Comparison of ENCODE assay signal across 8 cellular contexts in the genomic region with DNA sequence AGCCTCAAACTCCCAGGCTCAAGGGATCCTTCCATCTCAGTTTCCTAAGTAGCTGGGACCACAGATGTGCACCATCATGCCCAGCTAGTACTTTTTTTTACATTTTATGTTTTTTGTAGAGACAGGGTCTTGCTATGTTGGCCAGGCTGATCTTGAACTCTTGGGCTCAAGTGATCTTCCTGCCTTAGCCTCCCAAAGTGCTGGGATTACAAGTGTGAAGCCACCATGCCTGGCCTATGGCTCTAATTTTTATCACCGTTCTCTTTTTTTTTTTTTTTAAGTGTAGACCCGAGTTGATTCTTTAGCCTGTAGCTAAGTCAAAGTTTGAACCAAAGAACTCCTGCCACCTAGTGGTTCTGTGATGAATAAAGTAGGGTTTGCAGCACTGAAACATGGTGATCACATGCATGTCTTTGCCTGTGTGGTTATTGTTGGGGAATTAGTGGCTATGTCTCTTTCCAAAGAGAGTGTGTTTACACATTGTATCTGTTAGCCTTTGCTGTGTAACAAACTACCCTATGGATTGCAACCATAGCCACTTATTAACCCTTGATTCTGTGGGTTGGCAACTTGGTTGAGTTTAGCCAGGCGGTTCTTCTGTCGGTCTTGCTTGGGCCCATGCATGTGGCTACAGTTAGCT. TPM values are rescaled to one million over a fixed set of nuclear protein-coding genes. Genes with fewer than 3 reads are reported as not detected.
DNase-seq lines count a peak whose midpoint lies in the region; ATAC-seq and TF ChIP-seq lines count a peak whose summit lies in the region.

No MANE protein-coding gene starts in this region.

- H3K9me3 ChIP-seq in left ventricle myocardium inferior (replicated peaks) (peaks cover 18% of the 10 kb centered on the region), OCI-LY1 (ENCODE audit: low read length) (no peaks in the 10 kb centered on the region), neural progenitor cell (ENCODE audit: low read depth) (no peaks in the 10 kb centered on the region), thyroid gland (no peaks in the 10 kb centered on the region)

- H3K27ac Mint-ChIP-seq in effector memory CD8-positive, alpha-beta T cell = no peak overlapping the region
- no peak overlapping the region for H3K27ac Mint-ChIP-seq in neural progenitor cell

- TF ChIP-seq CTCF in left ventricle myocardium inferior (IDR thresholded peaks at IDR 0.05; ENCODE audit: borderline replicate concordance) = peak; percentile 58
- peak; percentile 49 for TF ChIP-seq CTCF in OCI-LY1 (IDR thresholded peaks at IDR 0.05; ENCODE audit: low read length)
- TF ChIP-seq CTCF in neural progenitor cell (IDR thresholded peaks at IDR 0.05) = peak; percentile 65
- TF ChIP-seq CTCF in thyroid gland (IDR thresholded peaks at IDR 0.05) = peak in 3 of 6 experiments; percentile 40 to 46 (median 44)

- H3K4me3 Mint-ChIP-seq in effector memory CD8-positive, alpha-beta T cell = no peak overlapping the region
- H3K4me3 Mint-ChIP-seq in neural progenitor cell = no peak overlapping the region

- H2AFZ ChIP-seq in OCI-LY1 (ENCODE audit: low read length) (no peak overlapping the region), neural progenitor cell (replicated peaks) (no peak overlapping the region)

- H3K9me3 Mint-ChIP-seq in effector memory CD8-positive, alpha-beta T cell = no peaks in the 10 kb centered on the region
- H3K9me3 Mint-ChIP-seq in neural progenitor cell = peaks cover 6% of the 10 kb centered on the region

- H3K4me1 ChIP-seq in left ventricle myocardium inferior = no peaks in the 10 kb centered on the region
- H3K4me1 ChIP-seq in OCI-LY1 (ENCODE audit: insufficient read depth, low read length, severe bottlenecking) = no peaks in the 10 kb centered on the region
- H3K4me1 ChIP-seq in neural progenitor cell = peaks cover 5% of the 10 kb centered on the region
- no peaks in the 10 kb centered on the region for H3K4me1 ChIP-seq in thyroid gland

- no peaks in the 10 kb centered on the region for H4K20me1 ChIP-seq in OCI-LY1 (ENCODE audit: insufficient read depth, low read length)
- H4K20me1 ChIP-seq in neural progenitor cell (ENCODE audit: low read depth) = no peaks in the 10 kb centered on the region

- H3K79me2 ChIP-seq in OCI-LY1 (ENCODE audit: insufficient read depth, low read length) = no peaks in the 10 kb centered on the region
- H3K79me2 ChIP-seq in neural progenitor cell (ENCODE audit: low read depth) = no peaks in the 10 kb centered on the region

- peaks cover 37 to 47% of the 10 kb centered on the region in 2 donors for H3K27me3 Mint-ChIP-seq in effector memory CD8-positive, alpha-beta T cell
- H3K27me3 Mint-ChIP-seq in neural progenitor cell (ENCODE audit: insufficient read depth, low read depth) = peaks cover 13% of the 10 kb centered on the region

- WGBS in thyroid gland, 2 donors = 51 to 52% methylated on average over 4 of the region's 4 CpGs

- no peaks in the 10 kb centered on the region for H3K36me3 ChIP-seq in left ventricle myocardium inferior
- no peaks in the 10 kb centered on the region for H3K36me3 ChIP-seq in OCI-LY1 (ENCODE audit: insufficient read depth, low read length)
- H3K36me3 ChIP-seq in neural progenitor cell = no peaks in the 10 kb centered on the region
- no peaks in the 10 kb centered on the region for H3K36me3 ChIP-seq in thyroid gland

- no peak overlapping the region for H3K4me3 ChIP-seq in left ventricle myocardium inferior
- H3K4me3 ChIP-seq in OCI-LY1 (ENCODE audit: low read depth, low read length, poor library complexity, severe bottlenecking) = no peak overlapping the region
- no peak overlapping the region for H3K4me3 ChIP-seq in neural progenitor cell
- no peak overlapping the region for H3K4me3 ChIP-seq in thyroid gland (replicated peaks in 1 of 3)

- ATAC-seq in Right ventricle myocardium superior (ENCODE audit: poor library complexity) = no peak
- peak; percentile 65 for ATAC-seq in effector memory CD8-positive, alpha-beta T cell (replicated peaks)

- H3K9ac ChIP-seq in OCI-LY1 (ENCODE audit: low read length) (no peak overlapping the region), neural progenitor cell (no peak overlapping the region)

- H3K4me2 ChIP-seq in OCI-LY1 (ENCODE audit: low read length) (no peak overlapping the region), neural progenitor cell (no peak overlapping the region)

- no peak overlapping the region for H3K27ac ChIP-seq in left ventricle myocardium inferior (replicated peaks)
- no peak overlapping the region for H3K27ac ChIP-seq in OCI-LY1 (ENCODE audit: low read depth, low read length, poor library complexity, severe bottlenecking)
- H3K27ac ChIP-seq in neural progenitor cell = no peak overlapping the region
- H3K27ac ChIP-seq in thyroid gland = no peak overlapping the region

- TF ChIP-seq POLR2A in thyroid gland (IDR thresholded peaks at IDR 0.05) = no peak

- H3F3A ChIP-seq in OCI-LY1 (ENCODE audit: insufficient read depth, low read length) = no peaks in the 10 kb centered on the region
- peaks cover 15% of the 10 kb centered on the region for H3F3A ChIP-seq in neural progenitor cell (ENCODE audit: low read depth)

- peaks cover 3 to 9% of the 10 kb centered on the region in 2 donors for H3K4me1 Mint-ChIP-seq in effector memory CD8-positive, alpha-beta T cell (ENCODE audit: low read depth in 2 of 2)
- H3K4me1 Mint-ChIP-seq in neural progenitor cell = peaks cover 5% of the 10 kb centered on the region

- no peaks in the 10 kb centered on the region for H3K9me2 ChIP-seq in OCI-LY1 (ENCODE audit: low read depth, low read length)

- no peak for DNase-seq in left ventricle myocardium inferior
- DNase-seq in Right ventricle myocardium superior = no peak
- DNase-seq in effector memory CD8-positive, alpha-beta T cell = peak; percentile 33 to 40 (median 40)
- DNase-seq in neural progenitor cell (ENCODE audit: low spot score) = peak; percentile 51
- DNase-seq in HK-2 (ENCODE audit: unreplicated experiment) = no peak
- no peak for DNase-seq in thyroid gland
- DNase-seq in DMS114 treated with DMSO at 0.1 percent for 48 hours (lab: John Stamatoyannopoulos, UW; ENCODE audit: unreplicated experiment) = no peak

- H3K36me3 Mint-ChIP-seq in effector memory CD8-positive, alpha-beta T cell (ENCODE audit: insufficient read depth) = no peaks in the 10 kb centered on the region
- no peaks in the 10 kb centered on the region for H3K36me3 Mint-ChIP-seq in neural progenitor cell

- H3K27me3 ChIP-seq in left ventricle myocardium inferior (ENCODE audit: low read depth) (peaks cover 55% of the 10 kb centered on the region), OCI-LY1 (ENCODE audit: insufficient read depth, low read length) (no peaks in the 10 kb centered on the region; the same call in 1 of the 2 replicates), neural progenitor cell (peaks cover 13% of the 10 kb centered on the region), thyroid gland (no peaks in the 10 kb centered on the region)

- intact Hi-C loops in left ventricle myocardium inferior (cut with micrococcal nuclease) = no loop called here
- intact Hi-C loops in Right ventricle myocardium superior (cut with DNase I) = no loop called here
- intact Hi-C loops in thyroid gland (cut with DNase I) = no loop called here

RNA-seq across cellular contexts. Expression of gene NFILZ, which starts 11.6 kb away (rescaled TPM):
- total RNA-seq in left ventricle myocardium inferior = not detected
- not detected for total RNA-seq in Right ventricle myocardium superior
- total RNA-seq in neural progenitor cell (ENCODE audit: low replicate concordance) = not detected in 2 replicates
- total RNA-seq in thyroid gland = not detected

RNA-seq across cellular contexts. Expression of gene ADAMTS10, which starts 31.5 kb away (rescaled TPM):
- total RNA-seq in left ventricle myocardium inferior (11.5 TPM), Right ventricle myocardium superior (9.1 TPM), neural progenitor cell (ENCODE audit: low replicate concordance) (5.8 and 7.9 TPM in 2 replicates), thyroid gland (10 to 100 TPM in 3 of 4 donors, 1 to 10 TPM in 1; 7.6 to 20.9 (median 14.7) TPM)

RNA-seq across cellular contexts. Expression of gene ACTL9, which starts 56.6 kb away (rescaled TPM):
- total RNA-seq in left ventricle myocardium inferior (not detected), Right ventricle myocardium superior (not detected), neural progenitor cell (ENCODE audit: low replicate concordance) (not detected in 2 replicates), thyroid gland (under 1 TPM in 2 of 4 donors, not detected in 2; 0.27 to 0.33 TPM)

Comparison
In these comparisons a context has a peak if more than half of its experiments do, and no peak if none do; other contexts are left out.
1. DNase-seq: peak in effector memory CD8-positive, alpha-beta T cell (3 of 3) and neural progenitor cell (single experiment); none in left ventricle myocardium inferior (single experiment), Right ventricle myocardium superior (single experiment), HK-2 (single experiment), thyroid gland (0 of 2) and DMS114 treated with DMSO at 0.1 percent for 48 hours (single experiment).